23 cellular contexts compared by ENCODE assay signal in genomic region chr2:205837663-205838062, GRCh38.
DNase-seq lines count a peak whose midpoint lies in the region; ATAC-seq and TF ChIP-seq lines count a peak whose summit lies in the region.
"Had no signal": no experiment of that assay in that cellular context is flagged by ENCODE, and none has a peak within 500 bp of the region (broad histone marks: within the 10 kb centered on the region; RNA-seq: fewer than 3 reads in every experiment).

No MANE protein-coding gene starts in this region.

- no peaks in the 10 kb centered on the region for H3K79me2 ChIP-seq in PC-3 (ENCODE audit: low read length)

- intact Hi-C loops in PC-3 (cut with micrococcal nuclease) (no loop called here), left colon (cut with DNase I, micrococcal nuclease) (no loop called here)

- H3K4me1 ChIP-seq in PC-3 (ENCODE audit: insufficient read depth, low read length) (no peaks in the 10 kb centered on the region), foreskin keratinocyte (no peaks in the 10 kb centered on the region)
- H3K4me1 ChIP-seq: Caco-2, HAP-1 had no signal

- peak overlapping the region; percentile 51 for H3K27ac Mint-ChIP-seq in progenitor cell of endocrine pancreas
- H3K27ac Mint-ChIP-seq: CD4-positive, alpha-beta memory T cell had no signal

- H3K27me3 ChIP-seq in PC-3 (ENCODE audit: low read length) (peaks cover 61% of the 10 kb centered on the region), foreskin keratinocyte (peaks cover 8% of the 10 kb centered on the region)
- H3K27me3 ChIP-seq: BLaER1 had no signal

- peaks cover 8% of the 10 kb centered on the region for H3K27me3 Mint-ChIP-seq in progenitor cell of endocrine pancreas

- H3F3A ChIP-seq in PC-3 (ENCODE audit: low read length, unreplicated experiment): no peaks in the 10 kb centered on the region

- no peaks in the 10 kb centered on the region for H3K9me2 ChIP-seq in PC-3 (replicated peaks; ENCODE audit: low read length)

- no peak for ATAC-seq in PC-3
- peak; percentile 51 for ATAC-seq in foreskin keratinocyte
- no peak for ATAC-seq in left colon
- ATAC-seq in GM18907 (IDR thresholded peaks at IDR 0.05; ENCODE audit: unreplicated experiment): no peak

- no peaks in the 10 kb centered on the region for H3K9me3 ChIP-seq in PC-3 (ENCODE audit: low read length)
- H3K9me3 ChIP-seq: Caco-2, HAP-1 had no signal

- H3K9ac ChIP-seq in PC-3 (ENCODE audit: low read length): no peak overlapping the region
- H3K9ac ChIP-seq: BLaER1, GM23248 had no signal

- peaks cover 9% of the 10 kb centered on the region for H3K9me3 Mint-ChIP-seq in progenitor cell of endocrine pancreas (ENCODE audit: low read depth)

- DNase-seq in PC-3 (peak; percentile 7), foreskin keratinocyte (peak in 1 of 2 donors; percentile 9), progenitor cell of endocrine pancreas (ENCODE audit: low spot score, unreplicated experiment) (no peak), RPMI8226 (no peak), GM20000 (ENCODE audit: low spot score) (no peak), left colon (no peak)
- DNase-seq: Caco-2; CD4-positive, alpha-beta memory T cell; DMS 273 treated with DMSO at 0.1 percent for 48 hours; DND-41; GM23248; KG1; MV-4-11; NCI-H1105 treated with DMSO at 0.1 percent for 48 hours; NCI-H1694; NCI-H2081; NCI-H2171; NCI-H446; NCI-H526; Right ventricle myocardium superior had no signal

- no peak for TF ChIP-seq CTCF in PC-3 (conservative IDR thresholded peaks at IDR 0.05; ENCODE audit: low read depth, low read length)
- no peak for TF ChIP-seq CTCF in foreskin keratinocyte (conservative IDR thresholded peaks at IDR 0.05)
- no peak for TF ChIP-seq CTCF in progenitor cell of endocrine pancreas (IDR thresholded peaks at IDR 0.05; ENCODE audit: unreplicated experiment)
- no peak for TF ChIP-seq CTCF in GM20000 (IDR thresholded peaks at IDR 0.05; ENCODE audit: extremely low read depth, missing control alignments)

- H3K27ac ChIP-seq in PC-3 (ENCODE audit: low read length): no peak overlapping the region
- H3K27ac ChIP-seq in foreskin keratinocyte: no peak overlapping the region
- H3K27ac ChIP-seq: BLaER1, GM23248 had no signal

- peaks cover 1% of the 10 kb centered on the region for H3K36me3 Mint-ChIP-seq in progenitor cell of endocrine pancreas (ENCODE audit: insufficient read depth)
- H3K36me3 Mint-ChIP-seq: CD4-positive, alpha-beta memory T cell had no signal

- H3K4me3 Mint-ChIP-seq in progenitor cell of endocrine pancreas (ENCODE audit: low read depth): no peak overlapping the region
- H3K4me3 Mint-ChIP-seq: CD4-positive, alpha-beta memory T cell had no signal

- POLR2A ChIA-PET in PC-3 (lab: Charles Lee; ENCODE audit: unreplicated experiment): no interaction called here

- no peak overlapping the region for H2AFZ ChIP-seq in PC-3 (ENCODE audit: low read length)
- H2AFZ ChIP-seq: GM23248 had no signal

- H3K36me3 ChIP-seq in PC-3 (ENCODE audit: low read depth, low read length): no peaks in the 10 kb centered on the region
- H3K36me3 ChIP-seq: BLaER1, HAP-1 had no signal

- H4K20me1 ChIP-seq in PC-3 (ENCODE audit: low read length): no peaks in the 10 kb centered on the region
- H4K20me1 ChIP-seq: BLaER1 had no signal

- BruUV-seq in PC-3 (replicated peaks; lab: Mats Ljungman, UMichigan): no TSS peak

- no peak overlapping the region for H3K4me3 ChIP-seq in PC-3 (ENCODE audit: low read length)
- H3K4me3 ChIP-seq: BLaER1, GM23248, HAP-1 had no signal

- H3K4me2 ChIP-seq in PC-3 (ENCODE audit: low read length): no peak overlapping the region
- H3K4me2 ChIP-seq: BLaER1 had no signal

- peaks cover 11% of the 10 kb centered on the region for H3K4me1 Mint-ChIP-seq in progenitor cell of endocrine pancreas (ENCODE audit: low read depth)
- H3K4me1 Mint-ChIP-seq: CD4-positive, alpha-beta memory T cell had no signal

- CTCF ChIA-PET in PC-3 (lab: Charles Lee): no interaction called here
